Comparison of ENCODE assay signal across 8 cellular contexts in the genomic region with DNA sequence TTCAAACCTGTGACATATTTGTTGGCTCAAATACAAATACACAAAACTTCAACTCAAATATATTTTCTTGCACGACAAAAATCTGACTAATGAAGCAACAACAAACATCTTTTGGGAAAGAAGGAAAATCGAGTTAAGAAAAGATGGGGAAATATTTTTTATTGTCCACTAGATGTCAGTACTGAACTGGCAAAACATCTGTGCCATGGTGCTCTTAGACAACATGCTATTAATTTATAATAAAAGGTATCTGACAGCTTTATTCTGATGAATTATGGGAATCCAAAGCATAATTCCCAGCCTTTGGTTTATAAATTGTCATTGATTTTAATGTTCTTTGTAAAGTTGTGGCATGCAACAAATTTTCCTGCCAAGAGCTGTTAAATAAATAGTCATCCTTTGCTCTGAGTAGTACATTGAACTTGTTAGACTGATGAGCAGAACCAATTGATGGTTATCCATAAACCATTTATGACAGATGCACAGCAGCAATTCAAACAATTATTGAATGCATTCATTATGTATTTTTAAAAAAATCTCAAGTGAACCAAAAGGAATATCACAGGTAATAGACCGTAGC.
DNase-seq lines count a peak whose midpoint lies in the region; ATAC-seq and TF ChIP-seq lines count a peak whose summit lies in the region.

No MANE protein-coding gene starts in this region.

- no peaks in the 10 kb centered on the region for H3K9me3 ChIP-seq in osteoblast (ENCODE audit: low read depth, low read length)

- no peaks in the 10 kb centered on the region for H4K20me1 ChIP-seq in osteoblast (ENCODE audit: insufficient read depth, low read length)

- no peak overlapping the region for H3K27ac Mint-ChIP-seq in activated CD4-positive, alpha-beta memory T cell treated with anti-CD3 and anti-CD28 coated beads for 36 hours

- H3K27me3 Mint-ChIP-seq in activated CD4-positive, alpha-beta memory T cell treated with anti-CD3 and anti-CD28 coated beads for 36 hours, result peaks cover 9% of the 10 kb centered on the region

- no peak overlapping the region for H2AFZ ChIP-seq in osteoblast (ENCODE audit: low read length)

- no peaks in the 10 kb centered on the region for H3K27me3 ChIP-seq in osteoblast (ENCODE audit: insufficient read depth, low read length)

- H3K9me3 Mint-ChIP-seq in activated CD4-positive, alpha-beta memory T cell treated with anti-CD3 and anti-CD28 coated beads for 36 hours, result no peaks in the 10 kb centered on the region

- H3K4me1 ChIP-seq in osteoblast (ENCODE audit: insufficient read depth, low read length), result no peaks in the 10 kb centered on the region

- no peaks in the 10 kb centered on the region for H3K4me1 Mint-ChIP-seq in activated CD4-positive, alpha-beta memory T cell treated with anti-CD3 and anti-CD28 coated beads for 36 hours (ENCODE audit: low read depth)

- peak; percentile 41 for DNase-seq in AG08396 (ENCODE audit: low spot score)
- peak; percentile 46 for DNase-seq in NCI-H748 (lab: John Stamatoyannopoulos, UW; ENCODE audit: unreplicated experiment)
- DNase-seq in dermis microvascular lymphatic vessel endothelial cell (ENCODE audit: low read depth in 2 of 2), result peak; percentile 2 to 31
- no peak for DNase-seq in osteoblast (ENCODE audit: insufficient read length, low spot score, missing footprints)
- no peak for DNase-seq in stimulated activated CD4-positive, alpha-beta T cell treated with anti-CD3 and anti-CD28 coated beads, Interleukin-2, amount 100 ng/mL, for 48 hours
- no peak for DNase-seq in activated CD4-positive, alpha-beta memory T cell treated with anti-CD3 and anti-CD28 coated beads for 36 hours

- ATAC-seq in GM21390 (IDR thresholded peaks at IDR 0.05; ENCODE audit: unreplicated experiment), result peak; percentile 58
- no peak for ATAC-seq in HG02642 (IDR thresholded peaks at IDR 0.05; ENCODE audit: poor library complexity, unreplicated experiment)

- H3K27ac ChIP-seq in osteoblast (ENCODE audit: low read depth, low read length), result no peak overlapping the region

- no peaks in the 10 kb centered on the region for H3K79me2 ChIP-seq in osteoblast (ENCODE audit: insufficient read depth, low read length)

- POLR2A ChIA-PET in activated CD4-positive, alpha-beta memory T cell treated with anti-CD3 and anti-CD28 coated beads for 36 hours (lab: Charles Lee), result no interaction called here

- intact Hi-C loops in activated CD4-positive, alpha-beta memory T cell treated with anti-CD3 and anti-CD28 coated beads for 36 hours (cut with micrococcal nuclease), result no loop called here

- CTCF ChIA-PET in activated CD4-positive, alpha-beta memory T cell treated with anti-CD3 and anti-CD28 coated beads for 36 hours (lab: Charles Lee), result interaction anchor here (0.8 to 1.8 kb wide), 9 partner anchors 13 to 349 kb away, joined by 3 to 5 read pairs (median 3); no protein-coding TSS in a partner anchor

- H3K36me3 Mint-ChIP-seq in activated CD4-positive, alpha-beta memory T cell treated with anti-CD3 and anti-CD28 coated beads for 36 hours, result no peaks in the 10 kb centered on the region

- H3K36me3 ChIP-seq in osteoblast (ENCODE audit: insufficient read depth, low read length), result no peaks in the 10 kb centered on the region

- no peak overlapping the region for H3K4me3 Mint-ChIP-seq in activated CD4-positive, alpha-beta memory T cell treated with anti-CD3 and anti-CD28 coated beads for 36 hours

- peak; percentile 61 for TF ChIP-seq CTCF in osteoblast (IDR thresholded peaks at IDR 0.05; ENCODE audit: extremely low read depth, low read depth, low read length)

- H3K4me3 ChIP-seq in osteoblast (ENCODE audit: insufficient read depth, low read length), result no peak overlapping the region

- no peak overlapping the region for H3K4me2 ChIP-seq in osteoblast (ENCODE audit: insufficient read depth, low read length)

Comparison
In these comparisons a context has a peak if more than half of its experiments do, and no peak if none do; other contexts are left out.
1. DNase-seq: peak in AG08396 (single experiment), NCI-H748 (single experiment) and dermis microvascular lymphatic vessel endothelial cell (2 of 2); none in osteoblast (single experiment), stimulated activated CD4-positive, alpha-beta T cell treated with anti-CD3 and anti-CD28 coated beads, Interleukin-2, amount 100 ng/mL, for 48 hours (0 of 2) and activated CD4-positive, alpha-beta memory T cell treated with anti-CD3 and anti-CD28 coated beads for 36 hours (single experiment).